1 cellular context compared by ENCODE assay signal in the genomic region with DNA sequence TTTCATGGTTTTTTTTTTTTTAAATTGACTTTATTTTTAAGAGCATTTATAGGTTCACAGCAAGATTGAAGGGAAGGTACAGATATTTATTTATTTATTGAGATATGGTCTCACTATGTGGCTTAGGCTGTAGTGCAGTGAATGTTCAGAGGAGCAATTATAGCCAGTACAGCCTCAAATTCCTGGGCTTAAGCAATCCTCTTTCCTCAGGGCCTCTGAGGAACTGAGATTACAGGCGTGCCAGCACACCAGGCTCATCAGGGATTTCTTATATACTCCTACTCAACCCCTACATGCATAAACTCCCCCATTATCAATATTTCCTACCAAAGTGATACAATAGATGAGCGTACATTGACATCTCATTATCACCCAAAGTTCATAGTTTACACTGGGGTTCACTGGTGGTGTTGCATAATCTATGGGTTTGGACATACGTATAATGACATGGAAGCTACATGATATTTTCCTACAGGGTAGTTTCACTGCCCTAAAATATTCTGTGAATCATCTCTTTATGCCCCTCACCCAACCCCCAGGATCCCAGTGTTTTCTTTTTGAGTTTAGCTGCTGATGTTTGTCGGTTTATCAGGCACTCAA.
TF ChIP-seq lines count a peak whose summit lies in the region.

No MANE protein-coding gene starts in this region.

TF ChIP-seq in H1, 55 proteins besides CTCF, POLR2A, EP300 and RAD21:
- no peak for TF ChIP-seq HDAC2 (IDR thresholded peaks at IDR 0.05; ENCODE audit: borderline replicate concordance in 1 of 2, low read depth in 2 of 2, low read length in 2 of 2)
